Comparison of ENCODE assay signal across 1 cellular context in genomic region chr3:125693887-125694286, GRCh38.
TF ChIP-seq lines count a peak whose summit lies in the region.

No MANE protein-coding gene starts in this region.

TF ChIP-seq in K562, 482 proteins besides CTCF, POLR2A, EP300 and RAD21:
- TF ChIP-seq SAFB (IDR thresholded peaks at IDR 0.05; ENCODE audit: borderline replicate concordance, low read depth, low read length), result 0 out of 2 replicates have a peak, but pooled peaks have one; percentile 41
- no peak for TF ChIP-seq ZNF239 (CRISPR knock-in tag; IDR thresholded peaks at IDR 0.05)
- peak; percentile 91 for TF ChIP-seq DACH1 (IDR thresholded peaks at IDR 0.05; ENCODE audit: partially characterized antibody)
TF ChIP-seq in K562: peak in this region for 2.
